Comparison of ENCODE assay signal across 8 cellular contexts in the genomic region with DNA sequence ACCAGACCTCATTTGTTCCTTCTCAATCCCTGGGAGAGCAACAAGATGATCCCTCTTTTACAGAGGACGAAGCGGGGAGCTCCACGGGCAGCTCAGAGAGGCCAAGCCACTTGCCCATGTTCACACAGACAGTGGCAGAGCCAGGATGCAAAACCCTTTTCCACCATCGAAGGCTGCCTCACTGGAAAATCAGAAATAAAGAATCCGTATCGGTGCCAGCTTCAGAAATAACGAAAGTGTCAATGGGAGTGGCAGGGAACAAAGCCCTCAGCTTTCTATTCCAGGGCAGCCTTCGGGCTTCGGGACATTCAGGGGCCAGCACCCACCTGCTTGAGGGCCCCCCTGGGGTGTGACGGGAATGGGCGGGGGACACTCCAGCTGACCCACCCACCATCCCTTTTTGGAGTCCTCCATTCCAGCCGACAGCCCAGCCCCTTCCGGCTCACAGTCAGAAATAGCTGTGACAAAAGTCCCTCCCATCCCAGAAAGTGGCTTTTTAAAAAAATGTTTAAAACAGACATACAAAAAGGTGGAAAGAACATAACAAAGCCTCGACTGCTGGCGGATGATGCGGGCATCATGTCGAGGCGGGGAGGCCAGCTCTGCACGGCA. TPM values are rescaled to one million over a fixed set of nuclear protein-coding genes. Genes with fewer than 3 reads are reported as not detected.
DNase-seq lines count a peak whose midpoint lies in the region; TF ChIP-seq lines count a peak whose summit lies in the region.

No MANE protein-coding gene starts in this region.

- intact Hi-C loops in ovary (cut with DNase I): loop anchor here in 3 of 4 donors (5.0 to 10.0 kb wide), 2 partner anchors 33 to 46 kb away; partner anchors contain the start of gene ALDH4A1 (in 1 of the 3)

- no peaks in the 10 kb centered on the region for H3K36me3 ChIP-seq in ovary

- no peak for TF ChIP-seq POLR2A in ovary (IDR thresholded peaks at IDR 0.05)

- peaks cover 15% of the 10 kb centered on the region for H3K4me1 ChIP-seq in ovary (ENCODE audit: insufficient read depth)

- DNase-seq in Daoy (ENCODE audit: low read depth) (peak; percentile 64), T-helper 1 cell (peak in 3 of 5 donors; percentile 25 to 48 (median 34)), epithelial cell of prostate (ENCODE audit: low read depth, low spot score) (no peak), ovary (peak in 1 of 5 donors; percentile 39), kidney glomerular epithelial cell (lab: John Stamatoyannopoulos, UW) (no peak), MV-4-11 (lab: John Stamatoyannopoulos, UW) (no peak), SK-N-DZ (ENCODE audit: low spot score) (no peak), NCI-H1092 treated with DMSO at 0.1 percent for 48 hours (lab: John Stamatoyannopoulos, UW) (no peak)

- TF ChIP-seq EP300 in ovary (IDR thresholded peaks at IDR 0.05): no peak

- H3K27ac ChIP-seq in epithelial cell of prostate (peak overlapping the region; percentile 92), ovary (peak overlapping the region in 1 of 2 donors; percentile 3)

- no peaks in the 10 kb centered on the region for H3K27me3 ChIP-seq in ovary

- H3K4me3 ChIP-seq in ovary: peak overlapping the region; percentile 7

- no peak for TF ChIP-seq CTCF in ovary (IDR thresholded peaks at IDR 0.05)

- 77 to 84% (median 78%) methylated on average over 19 of the region's 19 CpGs for whole genome bisulfite sequencing in ovary, 3 donors

- H3K9me3 ChIP-seq in ovary: no peaks in the 10 kb centered on the region

RNA-seq across cellular contexts. Expression of gene IFFO2, which starts 6.0 kb away (rescaled TPM):
- total RNA-seq in Daoy (2014; rRNA removed; shearing (Covaris generic)): 33.0 and 34.1 TPM in 2 replicates
- total RNA-seq in ovary: 10 to 100 TPM in 1 of 7 donors, 1 to 10 TPM in 6; 3.6 to 11.2 (median 6.2) TPM
- 1 to 10 TPM; 3.4 to 6.3 TPM for polyA plus RNA-seq in ovary
- polyA plus RNA-seq in SK-N-DZ (2014; cell fraction: cytosol; rRNA removed): 1.0 and 1.1 TPM in 2 replicates
- polyA plus RNA-seq in SK-N-DZ (2014; cell fraction: nucleus; rRNA removed): 0.13 and 0.33 TPM in 2 replicates

RNA-seq across cellular contexts. Expression of gene ALDH4A1, which starts 48.2 kb away (rescaled TPM):
- total RNA-seq in Daoy (2014; rRNA removed; shearing (Covaris generic)): 9.5 and 29.3 TPM in 2 replicates
- 10 to 100 TPM in 1 of 7 donors, 1 to 10 TPM in 6; 4.4 to 13.9 (median 8.0) TPM for total RNA-seq in ovary
- polyA plus RNA-seq in ovary: 1 to 10 TPM; 2.8 to 9.7 TPM
- polyA plus RNA-seq in SK-N-DZ (2014; cell fraction: cytosol; rRNA removed): 17.8 and 24.8 TPM in 2 replicates
- polyA plus RNA-seq in SK-N-DZ (2014; cell fraction: nucleus; rRNA removed): 45.7 and 51.6 TPM in 2 replicates

Comparison
In these comparisons a context has a peak if more than half of its experiments do, and no peak if none do; other contexts are left out.
1. DNase-seq: peak in Daoy (single experiment) and T-helper 1 cell (3 of 5); none in epithelial cell of prostate (single experiment), kidney glomerular epithelial cell (single experiment), MV-4-11 (single experiment), SK-N-DZ (single experiment) and NCI-H1092 treated with DMSO at 0.1 percent for 48 hours (single experiment).